Comparison of ENCODE assay signal across 15 cellular contexts in the genomic region with DNA sequence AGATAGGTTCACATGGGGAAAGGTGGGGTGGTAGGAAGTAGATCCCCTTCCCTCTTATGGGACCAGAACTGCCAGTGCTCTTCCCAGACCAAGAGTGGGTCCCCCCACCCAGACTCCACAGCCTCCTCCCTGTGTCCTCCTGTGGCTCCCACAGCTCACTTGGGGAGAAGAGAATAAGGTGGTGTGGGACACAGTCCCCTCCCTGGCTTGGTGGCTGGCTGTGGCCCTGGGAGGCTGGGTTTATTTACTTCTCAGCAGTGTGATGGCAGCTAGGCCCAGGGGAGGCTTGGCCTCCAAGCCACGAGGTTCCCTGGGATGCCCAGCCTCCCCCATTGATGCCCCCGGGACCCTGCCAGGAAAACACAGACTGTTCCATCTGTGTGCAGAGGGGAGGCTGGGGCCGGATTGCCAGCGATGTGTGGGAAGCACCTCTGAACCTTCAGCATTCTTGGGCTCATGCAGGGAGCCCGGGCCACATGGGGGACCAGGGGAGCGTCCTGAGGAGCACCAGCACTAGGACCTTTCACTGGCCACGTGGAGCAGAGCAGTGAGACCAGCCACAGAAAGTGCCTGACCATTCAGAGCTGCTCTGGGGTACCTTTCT. TPM values are rescaled to one million over a fixed set of nuclear protein-coding genes. Genes with fewer than 3 reads are reported as not detected.
DNase-seq lines count a peak whose midpoint lies in the region; ATAC-seq and TF ChIP-seq lines count a peak whose summit lies in the region.
"Had no signal": no experiment of that assay in that cellular context is flagged by ENCODE, and none has a peak within 500 bp of the region (broad histone marks: within the 10 kb centered on the region; RNA-seq: fewer than 3 reads in every experiment).

No MANE protein-coding gene starts in this region.

- intact Hi-C loops in esophagus muscularis mucosa (cut with DNase I) (loop anchor here (10.0 kb wide), 1 partner anchor 48 kb away; a partner anchor contains a TSS), spleen (cut with DNase I; ENCODE audit: low total_unique reads) (no loop called here), PC-3 (cut with micrococcal nuclease) (no loop called here)

- CTCF ChIA-PET in SK-N-SH (lab: Yijun Ruan, JAX) = interaction anchor here (0.6 to 50.3 kb wide), 7 partner anchors 10 to 476 kb away, joined by 3 to 1901 read pairs (median 29); a partner anchor contains a TSS
- CTCF ChIA-PET in PC-3 (lab: Charles Lee) = no interaction called here

- H3K4me2 ChIP-seq in SK-N-SH (no peak overlapping the region), PC-3 (ENCODE audit: low read length) (no peak overlapping the region)

- H3K9ac ChIP-seq in SK-N-SH = no peak overlapping the region
- no peak overlapping the region for H3K9ac ChIP-seq in PC-3 (ENCODE audit: low read length)
- H3K9ac ChIP-seq: GM23248 had no signal

- TF ChIP-seq EP300 in SK-N-SH (IDR thresholded peaks at IDR 0.05; ENCODE audit: borderline replicate concordance in 1 of 2, low read depth in 1 of 2, low read length in 1 of 2) (no peak), esophagus muscularis mucosa (IDR thresholded peaks at IDR 0.05) (no peak)

- H3K36me3 ChIP-seq in SK-N-SH (replicated peaks in 1 of 2; ENCODE audit: control insufficient read depth in 1 of 2, insufficient read depth in 2 of 2, low read length in 1 of 2) (peaks cover 5 to 10% of the 10 kb centered on the region in 2 experiments), esophagus muscularis mucosa (peaks cover 0 to 14% (median 9%) of the 10 kb centered on the region in 4 donors), spleen (peaks cover 0 to 17% (median 3%) of the 10 kb centered on the region in 6 donors), PC-3 (ENCODE audit: low read depth, low read length) (peaks cover 9% of the 10 kb centered on the region; the same call in 1 of the 2 replicates)

- POLR2A ChIA-PET in SK-N-SH (lab: Yijun Ruan, JAX) = interaction anchor here (1.2 kb wide), 2 partner anchors 20 to 60 kb away, joined by 3 to 4 read pairs; no protein-coding TSS in a partner anchor
- POLR2A ChIA-PET in PC-3 (lab: Charles Lee; ENCODE audit: unreplicated experiment) = interaction anchor here (1.0 kb wide), 1 partner anchor 10 kb away, joined by 3 read pairs; no protein-coding TSS in a partner anchor

- no peak for TF ChIP-seq POLR2A in esophagus muscularis mucosa (IDR thresholded peaks at IDR 0.05; ENCODE audit: low read depth)
- TF ChIP-seq POLR2A in spleen (IDR thresholded peaks at IDR 0.05) = no peak

- H3K27ac ChIP-seq in SK-N-SH (ENCODE audit: low read depth in 2 of 2, low read length in 1 of 2) = no peak overlapping the region
- peak overlapping the region; percentile 93 for H3K27ac ChIP-seq in VCaP
- peak overlapping the region; percentile 89 to 97 (median 92) for H3K27ac ChIP-seq in esophagus muscularis mucosa (replicated peaks in 1 of 4)
- H3K27ac ChIP-seq in spleen = peak overlapping the region; percentile 2 to 96 (median 92)
- H3K27ac ChIP-seq in PC-3 (ENCODE audit: low read length) = no peak overlapping the region
- H3K27ac ChIP-seq: GM23248 had no signal

- TF ChIP-seq RAD21 in SK-N-SH (IDR thresholded peaks at IDR 0.05; ENCODE audit: low read length) = no peak

- no peaks in the 10 kb centered on the region for H3K9me3 ChIP-seq in SK-N-SH
- H3K9me3 ChIP-seq in esophagus muscularis mucosa = no peaks in the 10 kb centered on the region
- H3K9me3 ChIP-seq in spleen = no peaks in the 10 kb centered on the region
- H3K9me3 ChIP-seq in PC-3 (ENCODE audit: low read length) = no peaks in the 10 kb centered on the region
- H3K9me3 ChIP-seq: heart right ventricle, mucosa of descending colon had no signal

- H3K27me3 ChIP-seq in SK-N-SH (ENCODE audit: insufficient read depth) = no peaks in the 10 kb centered on the region
- no peaks in the 10 kb centered on the region for H3K27me3 ChIP-seq in esophagus muscularis mucosa
- peaks cover 0 to 5% (median 0%) of the 10 kb centered on the region in 7 donors for H3K27me3 ChIP-seq in spleen (replicated peaks in 1 of 7)
- H3K27me3 ChIP-seq in PC-3 (ENCODE audit: low read length) = no peaks in the 10 kb centered on the region
- H3K27me3 ChIP-seq: dorsolateral prefrontal cortex, heart right ventricle had no signal

- TF ChIP-seq CTCF in SK-N-SH (IDR thresholded peaks at IDR 0.05) = no peak
- TF ChIP-seq CTCF in VCaP (conservative IDR thresholded peaks at IDR 0.05) = no peak
- no peak for TF ChIP-seq CTCF in esophagus muscularis mucosa (IDR thresholded peaks at IDR 0.05)
- TF ChIP-seq CTCF in spleen (IDR thresholded peaks at IDR 0.05 in 8 of 11, conservative IDR thresholded peaks at IDR 0.05 in 3 of 11) = no peak
- no peak for TF ChIP-seq CTCF in PC-3 (conservative IDR thresholded peaks at IDR 0.05; ENCODE audit: low read depth, low read length)

- peaks cover 22% of the 10 kb centered on the region for H3K79me2 ChIP-seq in SK-N-SH (ENCODE audit: insufficient read depth)
- peaks cover 39% of the 10 kb centered on the region for H3K79me2 ChIP-seq in PC-3 (ENCODE audit: low read length)

- H3K4me3 ChIP-seq in SK-N-SH (ENCODE audit: low read depth in 2 of 2, low read length in 1 of 2) = no peak overlapping the region
- H3K4me3 ChIP-seq in esophagus muscularis mucosa = no peak overlapping the region
- H3K4me3 ChIP-seq in spleen = peak overlapping the region in 2 of 8 donors; percentile 80
- H3K4me3 ChIP-seq in PC-3 (ENCODE audit: low read length) = no peak overlapping the region
- H3K4me3 ChIP-seq: GM23248, mucosa of descending colon had no signal

- BruUV-seq in PC-3 (replicated peaks; lab: Mats Ljungman, UMichigan) = no TSS peak

- H3K4me1 ChIP-seq in SK-N-SH (ENCODE audit: control insufficient read depth in 1 of 2, insufficient read depth in 2 of 2, low read depth in 1 of 2, low read length in 1 of 2) = peaks cover 27 to 36% of the 10 kb centered on the region in 2 experiments; a peak in 2 of 4 replicates
- peaks cover 52 to 68% (median 62%) of the 10 kb centered on the region in 4 donors for H3K4me1 ChIP-seq in esophagus muscularis mucosa
- H3K4me1 ChIP-seq in spleen = peaks cover 25 to 72% (median 63%) of the 10 kb centered on the region in 6 donors
- peaks cover 20% of the 10 kb centered on the region for H3K4me1 ChIP-seq in PC-3 (ENCODE audit: insufficient read depth, low read length)

- DNase-seq in SK-N-SH = peak; percentile 39
- DNase-seq in esophagus muscularis mucosa (ENCODE audit: extremely low spot score) = no peak
- no peak for DNase-seq in spleen
- DNase-seq in pons (ENCODE audit: low spot score) = no peak
- DNase-seq in PC-3 = no peak
- DNase-seq in COLO668 (lab: John Stamatoyannopoulos, UW; ENCODE audit: unreplicated experiment) = no peak
- DNase-seq: ACHN; activated effector memory CD4-positive, alpha-beta T cell treated with Interleukin-2 at 50 U/mL for 16 hours; dorsolateral prefrontal cortex; GM23248; heart right ventricle; MM.1S had no signal

- H4K20me1 ChIP-seq in SK-N-SH (ENCODE audit: insufficient read depth) (peaks cover 14% of the 10 kb centered on the region; the same call in 1 of the 2 replicates), PC-3 (ENCODE audit: low read length) (peaks cover 10% of the 10 kb centered on the region; the same call in 1 of the 2 replicates)

- 96% methylated on average over 4 of the region's 7 CpGs for WGBS in SK-N-SH (ENCODE audit: low lambda C conversion rate)
- WGBS in esophagus muscularis mucosa = no CpG with 5 or more reads among the region's 7 CpGs
- WGBS in spleen, 5 donors = 77 to 82% (median 79%) methylated on average over 5 to 7 of the region's 7 CpGs

- H3K9me2 ChIP-seq in SK-N-SH = no peaks in the 10 kb centered on the region
- no peaks in the 10 kb centered on the region for H3K9me2 ChIP-seq in PC-3 (replicated peaks; ENCODE audit: low read length)

- H3F3A ChIP-seq in SK-N-SH (replicated peaks; ENCODE audit: insufficient read depth) (peaks cover 32% of the 10 kb centered on the region), PC-3 (ENCODE audit: low read length, unreplicated experiment) (no peaks in the 10 kb centered on the region)

- ATAC-seq in SK-N-SH treated with all-trans-retinoic acid at 6 μM for 48 hours (no peak), PC-3 (no peak)
- ATAC-seq: heart right ventricle, mucosa of descending colon had no signal

- H2AFZ ChIP-seq in SK-N-SH (ENCODE audit: low read depth) = no peak overlapping the region
- no peak overlapping the region for H2AFZ ChIP-seq in PC-3 (ENCODE audit: low read length)
- H2AFZ ChIP-seq: GM23248 had no signal

TF ChIP-seq in SK-N-SH, 30 proteins besides CTCF, POLR2A, EP300 and RAD21 (continues in another document):
- no peak for TF ChIP-seq RCOR1 (IDR thresholded peaks at IDR 0.05; ENCODE audit: low read length)
- no peak for TF ChIP-seq YY1 (IDR thresholded peaks at IDR 0.05; ENCODE audit: low read depth)
- no peak for TF ChIP-seq EZH2phosphoT487 (IDR thresholded peaks at IDR 0.05; ENCODE audit: borderline replicate concordance, low read depth)
- TF ChIP-seq NRF1 (IDR thresholded peaks at IDR 0.05; ENCODE audit: low read depth, low read length) = no peak

RNA-seq across cellular contexts. Expression of a gene that starts 2.7 kb away (rescaled TPM):
- polyA plus RNA-seq in SK-N-SH (2012; rRNA removed) = 80.4 and 82.0 TPM in 2 replicates
- polyA plus RNA-seq in SK-N-SH (2012; cell fraction: cytosol; rRNA removed) = 32.4 and 59.8 TPM in 2 replicates
- 120 and 129 TPM in 2 replicates for polyA plus RNA-seq in SK-N-SH (2012; cell fraction: nucleus; rRNA removed)
- 10 to 100 TPM; 29.1 to 72.1 (median 56.0) TPM for total RNA-seq in esophagus muscularis mucosa
- total RNA-seq in spleen = 100 to 1,000 TPM in 3 of 7 donors, 10 to 100 TPM in 4; 75.8 to 120 (median 89.0) TPM
- 10 to 100 TPM; 29.9 to 52.1 (median 35.9) TPM for polyA plus RNA-seq in spleen
- total RNA-seq in PC-3 (2014; rRNA removed) = 128 and 142 TPM in 2 replicates

RNA-seq across cellular contexts. Expression of a gene that starts 45.6 kb away (rescaled TPM):
- polyA plus RNA-seq in SK-N-SH (2012; rRNA removed) (1.5 and 3.4 TPM in 2 replicates), spleen (under 1 TPM; 0.14 to 0.45 (median 0.28) TPM)
- polyA plus RNA-seq in SK-N-SH (2012; cell fraction: cytosol; rRNA removed) = 1.8 and 5.2 TPM in 2 replicates
- 8.1 and 19.1 TPM in 2 replicates for polyA plus RNA-seq in SK-N-SH (2012; cell fraction: nucleus; rRNA removed)
- total RNA-seq in esophagus muscularis mucosa (1 to 10 TPM in 1 of 4 donors, under 1 TPM in 2, not detected in 1; 0.42 to 1.8 (median 0.78) TPM), spleen (1 to 10 TPM in 3 of 7 donors, under 1 TPM in 3, not detected in 1; 0.38 to 5.4 (median 0.93) TPM), PC-3 (2014; rRNA removed) (0.36 and 0.69 TPM in 2 replicates)
- total RNA-seq: GM23248 had no signal
- polyA plus RNA-seq: GM23248 had no signal

RNA-seq across cellular contexts. Expression of a gene that starts 48.6 kb away (rescaled TPM):
- polyA plus RNA-seq in SK-N-SH (2012; rRNA removed) (24.0 and 29.1 TPM in 2 replicates), spleen (1 to 10 TPM; 3.2 to 8.2 (median 7.2) TPM)
- 20.5 and 25.9 TPM in 2 replicates for polyA plus RNA-seq in SK-N-SH (2012; cell fraction: cytosol; rRNA removed)
- 31.2 and 40.6 TPM in 2 replicates for polyA plus RNA-seq in SK-N-SH (2012; cell fraction: nucleus; rRNA removed)
- total RNA-seq in esophagus muscularis mucosa (10 to 100 TPM in 1 of 4 donors, 1 to 10 TPM in 3; 4.1 to 15.1 (median 5.8) TPM), spleen (10 to 100 TPM in 2 of 7 donors, 1 to 10 TPM in 5; 4.2 to 16.7 (median 7.1) TPM), PC-3 (2014; rRNA removed) (25.7 and 29.1 TPM in 2 replicates)

Comparison
In these comparisons a context has a peak if more than half of its experiments do, and no peak if none do; other contexts are left out.
1. H3K27ac ChIP-seq: peak in VCaP (single experiment), esophagus muscularis mucosa (4 of 4) and spleen (8 of 8); none in SK-N-SH (0 of 2) and PC-3 (single experiment).